1 cellular context compared by ENCODE assay signal in the genomic region with DNA sequence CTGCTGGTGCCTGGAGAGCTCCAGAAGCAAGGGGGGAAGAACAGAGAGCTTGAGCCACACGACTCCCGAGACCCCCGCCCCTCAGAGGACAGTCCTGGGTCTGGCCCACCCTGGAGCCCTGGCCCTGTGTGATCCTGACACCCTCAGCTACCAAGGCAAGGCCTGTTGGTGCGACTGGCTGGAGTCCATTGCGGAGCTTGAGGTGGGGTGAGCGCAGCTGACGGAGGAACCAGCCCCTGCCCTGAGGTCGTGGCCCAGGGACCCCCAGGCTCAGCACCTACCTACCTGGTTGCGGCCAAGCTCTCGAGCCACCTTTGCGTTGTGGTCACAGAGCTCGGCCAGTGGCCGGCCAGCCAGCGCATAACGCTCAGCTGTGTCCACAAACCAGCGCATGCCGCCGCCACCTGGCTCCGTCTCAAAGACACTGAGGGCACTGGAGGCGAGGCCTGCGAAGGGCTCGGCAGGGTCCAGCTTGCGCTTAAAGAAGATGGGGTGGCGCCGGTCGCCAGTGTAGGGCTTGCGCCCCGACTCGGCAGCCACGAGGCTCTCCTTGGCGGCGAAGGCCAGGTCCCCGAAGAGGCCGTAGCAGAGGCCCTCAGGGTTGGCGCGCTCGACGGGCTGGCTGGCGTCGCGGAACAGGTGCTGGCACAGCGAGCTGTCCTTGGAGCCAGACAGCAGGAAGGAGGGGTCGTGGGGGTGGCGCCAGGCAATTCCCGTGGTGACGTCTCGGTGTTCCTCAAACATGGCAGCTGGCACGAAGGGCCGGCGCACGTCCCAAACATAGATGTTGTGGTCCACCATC.
TF ChIP-seq lines count a peak whose summit lies in the region.

No MANE protein-coding gene starts in this region.

TF ChIP-seq in HCT116, 20 proteins besides CTCF, POLR2A, EP300 and RAD21:
- TF ChIP-seq FOSL1 (IDR thresholded peaks at IDR 0.05; ENCODE audit: low read depth) = no peak
- no peak for TF ChIP-seq ELF1 (IDR thresholded peaks at IDR 0.05; ENCODE audit: borderline replicate concordance, low read depth)
- TF ChIP-seq, protein P1, sequence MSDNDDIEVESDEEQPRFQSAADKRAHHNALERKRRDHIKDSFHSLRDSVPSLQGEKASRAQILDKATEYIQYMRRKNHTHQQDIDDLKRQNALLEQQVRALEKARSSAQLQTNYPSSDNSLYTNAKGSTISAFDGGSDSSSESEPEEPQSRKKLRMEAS (IDR thresholded peaks at IDR 0.05) = no peak
- TF ChIP-seq JUND (IDR thresholded peaks at IDR 0.05) = no peak
- no peak for TF ChIP-seq CBX3 (IDR thresholded peaks at IDR 0.05; ENCODE audit: low read depth)
- no peak for TF ChIP-seq ZNF274 (IDR thresholded peaks at IDR 0.05; ENCODE audit: low read depth, low read length)
- no peak for TF ChIP-seq SRF (IDR thresholded peaks at IDR 0.05; ENCODE audit: low read depth)
- TF ChIP-seq SP1 (IDR thresholded peaks at IDR 0.05; ENCODE audit: low read depth) = no peak
- no peak for TF ChIP-seq EZH2phosphoT487 (IDR thresholded peaks at IDR 0.05; ENCODE audit: borderline replicate concordance)
- TF ChIP-seq CEBPB (IDR thresholded peaks at IDR 0.05; ENCODE audit: low read depth) = no peak
- TF ChIP-seq, protein P2, sequence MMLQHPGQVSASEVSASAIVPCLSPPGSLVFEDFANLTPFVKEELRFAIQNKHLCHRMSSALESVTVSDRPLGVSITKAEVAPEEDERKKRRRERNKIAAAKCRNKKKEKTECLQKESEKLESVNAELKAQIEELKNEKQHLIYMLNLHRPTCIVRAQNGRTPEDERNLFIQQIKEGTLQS (IDR thresholded peaks at IDR 0.05) = no peak
- TF ChIP-seq, protein P3, sequence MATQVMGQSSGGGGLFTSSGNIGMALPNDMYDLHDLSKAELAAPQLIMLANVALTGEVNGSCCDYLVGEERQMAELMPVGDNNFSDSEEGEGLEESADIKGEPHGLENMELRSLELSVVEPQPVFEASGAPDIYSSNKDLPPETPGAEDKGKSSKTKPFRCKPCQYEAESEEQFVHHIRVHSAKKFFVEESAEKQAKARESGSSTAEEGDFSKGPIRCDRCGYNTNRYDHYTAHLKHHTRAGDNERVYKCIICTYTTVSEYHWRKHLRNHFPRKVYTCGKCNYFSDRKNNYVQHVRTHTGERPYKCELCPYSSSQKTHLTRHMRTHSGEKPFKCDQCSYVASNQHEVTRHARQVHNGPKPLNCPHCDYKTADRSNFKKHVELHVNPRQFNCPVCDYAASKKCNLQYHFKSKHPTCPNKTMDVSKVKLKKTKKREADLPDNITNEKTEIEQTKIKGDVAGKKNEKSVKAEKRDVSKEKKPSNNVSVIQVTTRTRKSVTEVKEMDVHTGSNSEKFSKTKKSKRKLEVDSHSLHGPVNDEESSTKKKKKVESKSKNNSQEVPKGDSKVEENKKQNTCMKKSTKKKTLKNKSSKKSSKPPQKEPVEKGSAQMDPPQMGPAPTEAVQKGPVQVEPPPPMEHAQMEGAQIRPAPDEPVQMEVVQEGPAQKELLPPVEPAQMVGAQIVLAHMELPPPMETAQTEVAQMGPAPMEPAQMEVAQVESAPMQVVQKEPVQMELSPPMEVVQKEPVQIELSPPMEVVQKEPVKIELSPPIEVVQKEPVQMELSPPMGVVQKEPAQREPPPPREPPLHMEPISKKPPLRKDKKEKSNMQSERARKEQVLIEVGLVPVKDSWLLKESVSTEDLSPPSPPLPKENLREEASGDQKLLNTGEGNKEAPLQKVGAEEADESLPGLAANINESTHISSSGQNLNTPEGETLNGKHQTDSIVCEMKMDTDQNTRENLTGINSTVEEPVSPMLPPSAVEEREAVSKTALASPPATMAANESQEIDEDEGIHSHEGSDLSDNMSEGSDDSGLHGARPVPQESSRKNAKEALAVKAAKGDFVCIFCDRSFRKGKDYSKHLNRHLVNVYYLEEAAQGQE (IDR thresholded peaks at IDR 0.05; ENCODE audit: low read depth) = no peak
- TF ChIP-seq YY1 (IDR thresholded peaks at IDR 0.05; ENCODE audit: extremely low read depth, insufficient replicate concordance, low read depth, low read length) = no peak
- no peak for TF ChIP-seq POLR2AphosphoS5 (IDR thresholded peaks at IDR 0.05; ENCODE audit: low read depth, low read length)
